ENCODE assay signal across 8 cellular contexts in the genomic region with DNA sequence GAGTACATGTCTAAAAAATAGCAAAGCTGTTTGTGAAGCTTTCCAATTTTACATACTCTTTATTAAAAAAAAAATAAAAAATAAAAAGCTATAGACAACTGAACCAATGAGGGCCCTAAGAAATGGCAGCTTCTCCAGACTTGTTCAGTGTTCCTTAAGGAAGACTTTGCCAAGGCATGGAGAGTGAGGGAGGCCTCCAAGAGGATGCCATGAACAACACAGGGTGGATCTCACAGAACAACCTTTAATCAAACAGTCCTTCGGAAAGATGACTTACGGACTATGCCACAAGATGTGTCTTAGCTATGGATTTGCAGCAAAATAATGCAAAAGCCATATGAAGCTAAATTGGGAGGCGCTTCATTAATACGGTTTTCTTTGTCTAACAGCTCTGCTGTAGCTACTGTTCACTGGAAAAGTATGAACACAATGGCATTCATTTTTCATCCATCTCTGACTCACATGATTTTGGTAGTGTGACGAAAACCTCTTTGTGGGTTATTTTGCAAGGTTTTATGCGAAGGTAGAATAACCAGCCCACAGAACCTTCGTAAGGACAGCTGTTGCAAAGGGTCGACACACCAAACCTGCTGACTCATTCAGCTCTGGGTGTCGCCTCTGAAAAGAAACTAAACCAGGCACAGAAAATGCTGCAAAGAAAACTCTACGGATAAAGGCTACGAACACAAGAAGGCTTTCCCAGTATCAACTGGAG. TPM values are rescaled to one million over a fixed set of nuclear protein-coding genes. Genes with fewer than 3 reads are reported as not detected.
A peak's percentile ranks its signal among the peaks of the same experiment; 100 is the strongest.
DNase-seq lines count a peak whose midpoint lies in the region; ATAC-seq, FAIRE-seq and TF ChIP-seq lines count a peak whose summit lies in the region.

No MANE protein-coding gene starts in this region.

- peak; percentile 33 for ATAC-seq in PC-3

- BruUV-seq in PC-3 (replicated peaks; lab: Mats Ljungman, UMichigan): no TSS peak

- H3F3A ChIP-seq in GM23248 (ENCODE audit: insufficient read depth) (peaks cover 4% of the 10 kb centered on the region; the same call in 1 of the 2 replicates), PC-3 (ENCODE audit: low read length, unreplicated experiment) (no peaks in the 10 kb centered on the region)

- H4K20me1 ChIP-seq in GM23248 (ENCODE audit: insufficient read depth): no peaks in the 10 kb centered on the region
- H4K20me1 ChIP-seq in PC-3 (ENCODE audit: low read length): no peaks in the 10 kb centered on the region

- peak overlapping the region; percentile 32 for H3K27ac ChIP-seq in GM23248
- peak overlapping the region; percentile 77 for H3K27ac ChIP-seq in PC-3 (ENCODE audit: low read length)
- no peak overlapping the region for H3K27ac ChIP-seq in Peyer's patch

- H3K4me2 ChIP-seq in GM23248 (ENCODE audit: unreplicated experiment) (peak overlapping the region; percentile 22), PC-3 (ENCODE audit: low read length) (peak overlapping the region; percentile 79)

- intact Hi-C loops in PC-3 (cut with micrococcal nuclease): no loop called here

- WGBS in GM23248 (ENCODE audit: low coverage in 1 of 2, low lambda C conversion rate in 2 of 2, missing lambda C conversion rate in 2 of 2), 2 experiments: 53 to 55% methylated on average over 11 of the region's 11 CpGs

- DNase-seq in BJ (ENCODE audit: low read depth) (peak; percentile 45), GM23248 (peak; percentile 79), PC-3 (peak; percentile 75), globus pallidus (ENCODE audit: low spot score) (peak; percentile 80), urothelium cell line (ENCODE audit: low spot score) (peak; percentile 38), dermis blood vessel endothelial cell (no peak), Peyer's patch (no peak), GM13977 (ENCODE audit: low spot score) (no peak)

- no peaks in the 10 kb centered on the region for H3K79me2 ChIP-seq in GM23248 (ENCODE audit: insufficient read depth)
- peaks cover 83% of the 10 kb centered on the region for H3K79me2 ChIP-seq in PC-3 (ENCODE audit: low read length)

- H2AFZ ChIP-seq in GM23248 (0 out of 2 replicates have a peak overlapping the region, but pooled peaks have one; percentile 2), PC-3 (ENCODE audit: low read length) (no peak overlapping the region)

- TF ChIP-seq POLR2A in Peyer's patch (IDR thresholded peaks at IDR 0.05): no peak

- H3K9ac ChIP-seq in GM23248: no peak overlapping the region
- peak overlapping the region; percentile 36; the same call in 1 of the 2 replicates for H3K9ac ChIP-seq in PC-3 (ENCODE audit: low read length)

- TF ChIP-seq CTCF in BJ (IDR thresholded peaks at IDR 0.05; ENCODE audit: insufficient read depth, low read depth, low read length) (no peak), PC-3 (conservative IDR thresholded peaks at IDR 0.05; ENCODE audit: low read depth, low read length) (no peak), Peyer's patch (IDR thresholded peaks at IDR 0.05) (no peak), GM13977 (IDR thresholded peaks at IDR 0.05; ENCODE audit: extremely low read depth, insufficient read depth, missing control alignments) (no peak)

- H3K9me2 ChIP-seq in GM23248 (ENCODE audit: insufficient read depth) (no peaks in the 10 kb centered on the region), PC-3 (replicated peaks; ENCODE audit: low read length) (no peaks in the 10 kb centered on the region)

- CTCF ChIA-PET in BJ (lab: Yijun Ruan, JAX) (interaction anchor here (1.1 kb wide), 1 partner anchor 8 kb away, joined by 3 read pairs; no protein-coding TSS in a partner anchor), PC-3 (lab: Charles Lee) (no interaction called here)

- H3K4me3 ChIP-seq in BJ (ENCODE audit: low read depth, low read length): no peak overlapping the region
- peak overlapping the region; percentile 7 for H3K4me3 ChIP-seq in GM23248
- peak overlapping the region; percentile 42; the same call in 1 of the 2 replicates for H3K4me3 ChIP-seq in PC-3 (ENCODE audit: low read length)
- no peak overlapping the region for H3K4me3 ChIP-seq in Peyer's patch

- POLR2A ChIA-PET in BJ (lab: Charles Lee) (no interaction called here), PC-3 (lab: Charles Lee; ENCODE audit: unreplicated experiment) (no interaction called here)

- no peak for FAIRE-seq in urothelium cell line (lab: Jason Lieb, UNC)

- H3K36me3 ChIP-seq in BJ (ENCODE audit: control insufficient read depth, insufficient read depth, low read length): peaks cover 1% of the 10 kb centered on the region; the same call in 1 of the 2 replicates
- H3K36me3 ChIP-seq in GM23248 (ENCODE audit: low read depth): no peaks in the 10 kb centered on the region
- H3K36me3 ChIP-seq in PC-3 (ENCODE audit: low read depth, low read length): peaks cover 24% of the 10 kb centered on the region
- peaks cover 0 to 31% (median 0%) of the 10 kb centered on the region in 3 donors for H3K36me3 ChIP-seq in Peyer's patch

- H3K27me3 ChIP-seq in BJ (ENCODE audit: control insufficient read depth, insufficient read depth, low read length) (no peaks in the 10 kb centered on the region), GM23248 (replicated peaks; ENCODE audit: insufficient read depth) (no peaks in the 10 kb centered on the region), PC-3 (ENCODE audit: low read length) (no peaks in the 10 kb centered on the region), Peyer's patch (no peaks in the 10 kb centered on the region)

- in situ Hi-C loops in GM23248 (cut with MboI) (no loop called here), GM13977 (cut with MboI; ENCODE audit: low pct_unique_long_range_greater_than_20kb, low sequenced_read_pairs, unreplicated experiment) (no loop called here)

- no peaks in the 10 kb centered on the region for H3K9me3 ChIP-seq in GM23248 (ENCODE audit: low read depth)
- no peaks in the 10 kb centered on the region for H3K9me3 ChIP-seq in PC-3 (ENCODE audit: low read length)
- H3K9me3 ChIP-seq in Peyer's patch: no peaks in the 10 kb centered on the region

- peaks cover 8% of the 10 kb centered on the region for H3K4me1 ChIP-seq in GM23248 (ENCODE audit: insufficient read depth)
- H3K4me1 ChIP-seq in PC-3 (ENCODE audit: insufficient read depth, low read length): peaks cover 20% of the 10 kb centered on the region
- no peaks in the 10 kb centered on the region for H3K4me1 ChIP-seq in Peyer's patch

RNA-seq across cellular contexts. Expression of a gene that starts 27.7 kb away (rescaled TPM):
- polyA plus RNA-seq in BJ (2011; rRNA removed) (17.1 and 19.4 TPM in 2 replicates), GM23248 (2016; fragmentation: Nextera tagmentation; extraction: Ambion mirVana) (0.05 and 0.06 TPM in 2 replicates)
- 20.0 and 22.8 TPM in 2 replicates for polyA minus RNA-seq in BJ (2011; rRNA and poly(A)+ RNA removed)
- 0.43 TPM in 1 of 2 replicates, not detected in the other for total RNA-seq in GM23248 (2014; rRNA removed; shearing (Covaris generic))
- total RNA-seq in PC-3 (2014; rRNA removed) (16.4 and 17.5 TPM in 2 replicates), dermis blood vessel endothelial cell (60.1 and 121 TPM in 2 replicates), Peyer's patch (10 to 100 TPM in 3 of 4 donors, 1 to 10 TPM in 1; 5.8 to 38.9 (median 30.2) TPM)

Comparison
In these comparisons a context has a peak if more than half of its experiments do, and no peak if none do; other contexts are left out.
1. DNase-seq: peak in BJ (single experiment), GM23248 (single experiment), PC-3 (single experiment), globus pallidus (single experiment) and urothelium cell line (single experiment); none in dermis blood vessel endothelial cell (single experiment), Peyer's patch (0 of 3) and GM13977 (single experiment).
2. H3K4me3 ChIP-seq: peak in GM23248 (single experiment) and PC-3 (single experiment); none in BJ (single experiment) and Peyer's patch (0 of 4).
3. H3K27ac ChIP-seq: peak in GM23248 (single experiment) and PC-3 (single experiment); none in Peyer's patch (0 of 4).